ENCODE assay signal across 1 cellular context in the genomic region with DNA sequence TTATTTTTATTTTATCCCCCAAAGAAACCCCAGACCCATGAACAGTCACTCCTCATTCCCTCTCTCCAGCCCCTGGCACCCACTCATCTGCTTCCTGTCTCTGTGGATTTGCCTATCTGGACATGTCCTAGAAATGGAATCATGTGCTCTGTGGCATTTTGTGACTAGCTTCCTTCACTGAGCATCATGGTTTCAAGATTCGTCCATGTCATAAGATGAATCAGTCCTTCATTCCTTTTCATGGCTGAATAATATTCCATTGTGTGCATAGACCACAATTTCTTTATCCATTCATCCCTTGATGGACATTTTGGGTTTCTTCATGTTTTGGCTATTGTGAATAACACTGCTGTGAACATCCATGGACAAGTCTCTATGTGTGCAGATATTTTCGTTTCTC.
A peak's percentile ranks its signal among the peaks of the same experiment; 100 is the strongest.
TF ChIP-seq lines count a peak whose summit lies in the region.

No MANE protein-coding gene starts in this region.

TF ChIP-seq in HEK293, 187 proteins besides CTCF, POLR2A, EP300 and RAD21:
- TF ChIP-seq ZNF146 (tag by site-specific recombination; IDR thresholded peaks at IDR 0.05) (peak; percentile 100), ZNF140 (tag by site-specific recombination; IDR thresholded peaks at IDR 0.05) (no peak)
